ENCODE assay signal across 21 cellular contexts in the genomic region with DNA sequence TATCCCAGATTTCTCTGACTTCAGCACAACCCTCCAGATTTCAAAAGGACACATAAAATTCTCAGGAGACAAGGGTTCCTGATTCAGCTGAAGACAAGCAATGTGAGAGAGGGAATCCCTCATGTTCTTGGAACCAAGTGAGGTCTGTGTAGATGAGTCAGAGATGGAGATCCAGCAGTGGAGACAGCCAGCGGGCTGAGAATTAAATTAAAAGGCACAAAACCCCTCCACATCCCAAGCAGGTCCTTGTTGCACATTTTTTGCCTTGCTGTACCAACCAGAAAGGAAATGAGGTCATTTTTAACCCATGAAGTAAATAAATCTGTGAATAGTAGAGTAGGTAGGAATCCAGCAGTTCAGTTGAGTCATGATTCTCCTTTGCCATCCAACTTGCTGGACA. TPM values are rescaled to one million over a fixed set of nuclear protein-coding genes. Genes with fewer than 3 reads are reported as not detected.
DNase-seq lines count a peak whose midpoint lies in the region; TF ChIP-seq lines count a peak whose summit lies in the region.
"Had no signal": no experiment of that assay in that cellular context is flagged by ENCODE, and none has a peak within 500 bp of the region (broad histone marks: within the 10 kb centered on the region; RNA-seq: fewer than 3 reads in every experiment).

No MANE protein-coding gene starts in this region.

- H3K4me3 Mint-ChIP-seq in brain, result peak overlapping the region in 1 of 5 experiments; percentile 54
- no peak overlapping the region for H3K4me3 Mint-ChIP-seq in activated T-cell treated with anti-CD3 and anti-CD28 coated beads, Interleukin-2, amount 50 U/mL, for 24 hours
- H3K4me3 Mint-ChIP-seq: activated naive CD8-positive, alpha-beta T cell; activated T-cell treated with anti-CD3 and anti-CD28 coated beads, Interleukin-2, amount 50 U/mL, for 4 hours; endodermal cell; memory B cell; nephron; type B pancreatic cell had no signal

- TF ChIP-seq CTCF in brain (conservative IDR thresholded peaks at IDR 0.05), result no peak

- H3K36me3 ChIP-seq in MG63, result no peaks in the 10 kb centered on the region

- peaks cover 39% of the 10 kb centered on the region for H3K4me1 Mint-ChIP-seq in brain
- no peaks in the 10 kb centered on the region for H3K4me1 Mint-ChIP-seq in activated T-cell treated with anti-CD3 and anti-CD28 coated beads, Interleukin-2, amount 50 U/mL, for 24 hours (ENCODE audit: low read depth)
- H3K4me1 Mint-ChIP-seq: memory B cell had no signal

- H3K9me3 Mint-ChIP-seq in brain, result peaks cover 0 to 4% (median 0%) of the 10 kb centered on the region in 5 experiments
- no peaks in the 10 kb centered on the region for H3K9me3 Mint-ChIP-seq in activated T-cell treated with anti-CD3 and anti-CD28 coated beads, Interleukin-2, amount 50 U/mL, for 24 hours
- H3K9me3 Mint-ChIP-seq: activated T-cell treated with anti-CD3 and anti-CD28 coated beads, Interleukin-2, amount 50 U/mL, for 4 hours; endodermal cell; memory B cell; nephron; type B pancreatic cell had no signal

- H3K9me3 ChIP-seq in MG63, result no peaks in the 10 kb centered on the region

- peak overlapping the region in 4 of 5 experiments; percentile 87 to 96 (median 94) for H3K27ac Mint-ChIP-seq in brain
- no peak overlapping the region for H3K27ac Mint-ChIP-seq in activated T-cell treated with anti-CD3 and anti-CD28 coated beads, Interleukin-2, amount 50 U/mL, for 24 hours
- H3K27ac Mint-ChIP-seq: activated naive CD8-positive, alpha-beta T cell; endodermal cell; memory B cell; nephron; type B pancreatic cell had no signal

- no peaks in the 10 kb centered on the region for H3K36me3 Mint-ChIP-seq in brain
- no peaks in the 10 kb centered on the region for H3K36me3 Mint-ChIP-seq in activated T-cell treated with anti-CD3 and anti-CD28 coated beads, Interleukin-2, amount 50 U/mL, for 24 hours (ENCODE audit: low read depth)
- H3K36me3 Mint-ChIP-seq: activated naive CD8-positive, alpha-beta T cell; memory B cell; type B pancreatic cell had no signal

- H3K27me3 Mint-ChIP-seq in brain, result peaks cover 8% of the 10 kb centered on the region
- peaks cover 7% of the 10 kb centered on the region for H3K27me3 Mint-ChIP-seq in activated T-cell treated with anti-CD3 and anti-CD28 coated beads, Interleukin-2, amount 50 U/mL, for 24 hours
- H3K27me3 Mint-ChIP-seq: memory B cell had no signal

- H3K27me3 ChIP-seq in MG63, result no peaks in the 10 kb centered on the region

- no peak overlapping the region for H3K4me3 ChIP-seq in MG63
- H3K4me3 ChIP-seq: SK-N-MC had no signal

- DNase-seq in EL, result peak; percentile 74
- DNase-seq in MG63, result peak; percentile 73
- DNase-seq in kidney tubule cell (ENCODE audit: low spot score), result peak; percentile 79
- DNase-seq in activated T-cell treated with anti-CD3 and anti-CD28 coated beads, Interleukin-2, amount 50 U/mL, for 24 hours, result no peak
- DNase-seq in globus pallidus (ENCODE audit: low spot score), result no peak
- no peak for DNase-seq in foreskin melanocyte
- no peak for DNase-seq in NCI-H1417 treated with DMSO at 0.1 percent for 48 hours (lab: John Stamatoyannopoulos, UW)
- DNase-seq: activated CD4-positive, alpha-beta T cell treated with anti-CD3 and anti-CD28 coated beads, Interleukin-2, amount 50 U/mL, for 4 hours; activated T-cell treated with anti-CD3 and anti-CD28 coated beads, Interleukin-2, amount 50 U/mL, for 4 hours; DND-41; endodermal cell; KBM-7; stimulated activated naive CD4-positive, alpha-beta T cell had no signal

RNA-seq across cellular contexts. Expression of gene MTNR1B, which starts 9.7 kb away (rescaled TPM):
- not detected in 2 replicates for total RNA-seq in MG63 (2014; rRNA removed; shearing (Covaris generic); ENCODE audit: low replicate concordance)
- 0.37 TPM for polyA plus RNA-seq in brain (ENCODE audit: insufficient read depth, low read depth, low replicate concordance)
- total RNA-seq: activated T-cell treated with anti-CD3 and anti-CD28 coated beads, Interleukin-2, amount 50 U/mL, for 4 hours; glomerular endothelial cell; pulmonary artery endothelial cell had no signal

Comparison
In these comparisons a context has a peak if more than half of its experiments do, and no peak if none do; other contexts are left out.
1. DNase-seq: peak in EL (single experiment), MG63 (single experiment) and kidney tubule cell (single experiment); none in activated T-cell treated with anti-CD3 and anti-CD28 coated beads, Interleukin-2, amount 50 U/mL, for 24 hours (single experiment), globus pallidus (single experiment), foreskin melanocyte (single experiment) and NCI-H1417 treated with DMSO at 0.1 percent for 48 hours (single experiment).